Comparison of ENCODE assay signal across 1 cellular context in genomic region chr20:50690979-50691584, GRCh38.
TF ChIP-seq lines count a peak whose summit lies in the region.

RIPOR3 (minus strand) TSS chr20:50691542; CDS start chr20:50691128, 414 bp downstream.

TF ChIP-seq in K562, 482 proteins besides CTCF, POLR2A, EP300 and RAD21 (continued from another document and continues in another):
- no peak for TF ChIP-seq E2F1 (CRISPR knock-in tag; IDR thresholded peaks at IDR 0.05)
- TF ChIP-seq JUN (IDR thresholded peaks at IDR 0.05; ENCODE audit: borderline replicate concordance, low read depth, low read length) = no peak; the same call in 1 of the 2 replicates
- TF ChIP-seq JUN (CRISPR knock-in tag; IDR thresholded peaks at IDR 0.05; ENCODE audit: borderline replicate concordance) = no peak
- peak; percentile 65; the same call in 1 of the 2 replicates for TF ChIP-seq KHSRP (IDR thresholded peaks at IDR 0.05)
- no peak for TF ChIP-seq STAT5B (CRISPR knock-in tag; IDR thresholded peaks at IDR 0.05)
- no peak for TF ChIP-seq ZNF407 (IDR thresholded peaks at IDR 0.05; ENCODE audit: low read depth)
- no peak for TF ChIP-seq ARID3A (IDR thresholded peaks at IDR 0.05; ENCODE audit: borderline replicate concordance, low read depth, low read length)
- peak; percentile 68; the same call in 1 of the 2 replicates for TF ChIP-seq ZNF197 (CRISPR knock-in tag; IDR thresholded peaks at IDR 0.05; ENCODE audit: low read depth)
- no peak for TF ChIP-seq RBM34 (IDR thresholded peaks at IDR 0.05; ENCODE audit: borderline replicate concordance, insufficient read depth, low read length)
- TF ChIP-seq CTBP1 (IDR thresholded peaks at IDR 0.05; ENCODE audit: borderline replicate concordance) = peak; percentile 58
- peak; percentile 69; the same call in 1 of the 2 replicates for TF ChIP-seq PKNOX1 (IDR thresholded peaks at IDR 0.05)
- TF ChIP-seq DPF2 (IDR thresholded peaks at IDR 0.05) = peak; percentile 93
- peak; percentile 33; the same call in 1 of the 2 replicates for TF ChIP-seq ZNF583 (CRISPR knock-in tag; IDR thresholded peaks at IDR 0.05)
- TF ChIP-seq BCL6 (CRISPR knock-in tag; IDR thresholded peaks at IDR 0.05) = 0 out of 2 replicates have a peak, but pooled peaks have one; percentile 35
- peak; percentile 60; the same call in 1 of the 2 replicates for TF ChIP-seq ZNF592 (IDR thresholded peaks at IDR 0.05)
- peak in 1 of 2 experiments; percentile 97; a peak in 2 of 4 replicates for TF ChIP-seq ZMIZ1 (IDR thresholded peaks at IDR 0.05; ENCODE audit: low read depth in 2 of 2, low read length in 2 of 2)
- TF ChIP-seq EP400 (IDR thresholded peaks at IDR 0.05) = peak; percentile 78
- peak; percentile 100 for TF ChIP-seq NCOR1 (IDR thresholded peaks at IDR 0.05)
- TF ChIP-seq IRF1 (CRISPR knock-in tag; IDR thresholded peaks at IDR 0.05; ENCODE audit: borderline replicate concordance) = no peak
- TF ChIP-seq PURB (CRISPR knock-in tag; IDR thresholded peaks at IDR 0.05; ENCODE audit: low read depth) = no peak
- peak in 1 of 2 experiments; percentile 64; a peak in 3 of 4 replicates for TF ChIP-seq RCOR1 (IDR thresholded peaks at IDR 0.05; ENCODE audit: borderline replicate concordance in 1 of 2, low read depth in 2 of 2, low read length in 2 of 2)
- TF ChIP-seq MEF2A (IDR thresholded peaks at IDR 0.05; ENCODE audit: control insufficient read depth, low read depth, low read length) = peak; percentile 60; the same call in 1 of the 2 replicates
- TF ChIP-seq ZNF311 (CRISPR knock-in tag; IDR thresholded peaks at IDR 0.05) = peak; percentile 91
- TF ChIP-seq CUX1 (CRISPR knock-in tag; IDR thresholded peaks at IDR 0.05) = peak; percentile 79; the same call in 1 of the 2 replicates
